Comparison of ENCODE assay signal across 14 cellular contexts in the genomic region with DNA sequence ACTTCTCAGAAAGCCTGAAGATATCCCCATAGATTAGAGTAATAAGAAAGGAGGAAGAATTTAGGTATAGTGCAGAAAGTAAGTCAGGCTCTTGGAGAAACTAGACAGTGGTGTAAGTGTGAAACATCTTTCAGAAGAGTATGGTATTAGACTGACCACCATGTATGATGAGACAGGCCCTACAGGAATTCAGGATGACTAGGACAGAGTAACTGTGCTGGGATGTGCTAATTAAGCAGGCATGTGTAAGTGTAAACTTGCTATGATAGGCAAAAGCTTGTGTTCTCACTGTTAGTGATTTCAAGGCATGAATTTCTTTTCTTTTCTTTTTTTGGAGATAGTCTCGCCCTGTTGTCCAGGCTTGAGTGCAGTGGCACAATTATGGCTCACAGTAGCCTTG.
DNase-seq lines count a peak whose midpoint lies in the region; ATAC-seq and TF ChIP-seq lines count a peak whose summit lies in the region.
"Had no signal": no experiment of that assay in that cellular context is flagged by ENCODE, and none has a peak within 500 bp of the region (broad histone marks: within the 10 kb centered on the region; RNA-seq: fewer than 3 reads in every experiment).

No MANE protein-coding gene starts in this region.

- no peaks in the 10 kb centered on the region for H3K9me3 Mint-ChIP-seq in CD14-positive monocyte
- H3K9me3 Mint-ChIP-seq: WTC11 had no signal

- H3K4me3 ChIP-seq in GM23248 (peak overlapping the region; percentile 20; the same call in 1 of the 2 replicates), SK-N-MC (no peak overlapping the region), fibroblast of villous mesenchyme (ENCODE audit: low read depth, low read length) (no peak overlapping the region), psoas muscle (no peak overlapping the region)
- H3K4me3 ChIP-seq: esophagus muscularis mucosa, prostate gland had no signal

- H3K4me1 Mint-ChIP-seq in CD14-positive monocyte: peaks cover 3% of the 10 kb centered on the region

- H3K36me3 ChIP-seq in GM23248 (ENCODE audit: low read depth) (peaks cover 22% of the 10 kb centered on the region), SK-N-MC (ENCODE audit: insufficient read depth, low read length) (peaks cover 12% of the 10 kb centered on the region), psoas muscle (ENCODE audit: insufficient read depth in 1 of 2, low read depth in 1 of 2) (peaks cover 0 to 16% of the 10 kb centered on the region in 2 donors)
- H3K36me3 ChIP-seq: prostate gland had no signal

- H3K4me1 ChIP-seq in GM23248 (ENCODE audit: insufficient read depth): peaks cover 37% of the 10 kb centered on the region
- H3K4me1 ChIP-seq in psoas muscle: peaks cover 39% of the 10 kb centered on the region
- H3K4me1 ChIP-seq: prostate gland had no signal

- TF ChIP-seq CTCF in fibroblast of villous mesenchyme (IDR thresholded peaks at IDR 0.05; ENCODE audit: insufficient read depth, low read depth, low read length) (no peak), psoas muscle (IDR thresholded peaks at IDR 0.05) (no peak), CD14-positive monocyte (IDR thresholded peaks at IDR 0.05) (no peak)

- peak; percentile 87 for DNase-seq in GM23248
- DNase-seq in SK-N-MC (ENCODE audit: low read depth, low spot score): no peak
- DNase-seq in fibroblast of villous mesenchyme (ENCODE audit: low read depth): peak; percentile 64
- DNase-seq in psoas muscle: no peak
- DNase-seq in CD14-positive monocyte (ENCODE audit: low spot score): no peak
- no peak for DNase-seq in NCI-H446 (lab: John Stamatoyannopoulos, UW)
- DNase-seq: activated T-cell treated with anti-CD3 and anti-CD28 coated beads, Interleukin-2, amount 50 U/mL, for 48 hours; DMS153; NCI-H446 treated with DMSO at 0.1 percent for 48 hours; stimulated activated CD4-positive, alpha-beta T cell treated with anti-CD3 and anti-CD28 coated beads, Interleukin-4, amount 100 ng/mL, for 24 hours had no signal

- H3K9me3 ChIP-seq in GM23248 (ENCODE audit: low read depth): no peaks in the 10 kb centered on the region
- H3K9me3 ChIP-seq in SK-N-MC (ENCODE audit: low read depth, low read length): no peaks in the 10 kb centered on the region
- H3K9me3 ChIP-seq in psoas muscle: no peaks in the 10 kb centered on the region
- H3K9me3 ChIP-seq: esophagus muscularis mucosa, prostate gland had no signal

- peaks cover 30% of the 10 kb centered on the region for H3F3A ChIP-seq in GM23248 (ENCODE audit: insufficient read depth)

- no peak overlapping the region for H3K27ac Mint-ChIP-seq in CD14-positive monocyte

- no peak overlapping the region for H3K4me3 Mint-ChIP-seq in CD14-positive monocyte
- H3K4me3 Mint-ChIP-seq: WTC11 had no signal

- H3K9ac ChIP-seq in GM23248 (peak overlapping the region; percentile 59), SK-N-MC (ENCODE audit: insufficient read length) (no peak overlapping the region)

- H3K27me3 ChIP-seq in GM23248 (replicated peaks; ENCODE audit: insufficient read depth) (no peaks in the 10 kb centered on the region), psoas muscle (ENCODE audit: insufficient read depth in 3 of 3, low read length in 2 of 3) (no peaks in the 10 kb centered on the region)
- H3K27me3 ChIP-seq: esophagus muscularis mucosa had no signal

- in situ Hi-C loops in GM23248 (cut with MboI): no loop called here

- peak overlapping the region; percentile 89 for H3K27ac ChIP-seq in GM23248
- peak overlapping the region; percentile 46; the same call in 1 of the 2 replicates for H3K27ac ChIP-seq in SK-N-MC
- peak overlapping the region; percentile 31 for H3K27ac ChIP-seq in psoas muscle
- H3K27ac ChIP-seq: esophagus muscularis mucosa, prostate gland had no signal

- intact Hi-C loops in psoas muscle (cut with DNase I): no loop called here
- intact Hi-C loops in CD14-positive monocyte (cut with micrococcal nuclease): no loop called here

- H3K9me2 ChIP-seq in GM23248 (ENCODE audit: insufficient read depth): no peaks in the 10 kb centered on the region

- ATAC-seq in psoas muscle: peak; percentile 57 to 78 (median 69)
- no peak for ATAC-seq in HG03460 (IDR thresholded peaks at IDR 0.05; ENCODE audit: unreplicated experiment)
- ATAC-seq: WTC11 had no signal

- H3K27me3 Mint-ChIP-seq in CD14-positive monocyte (ENCODE audit: low read depth in 3 of 3): no peaks in the 10 kb centered on the region

- H2AFZ ChIP-seq in GM23248: no peak overlapping the region

- H3K36me3 Mint-ChIP-seq in CD14-positive monocyte: peaks cover 52 to 70% of the 10 kb centered on the region in 2 donors

- peaks cover 74% of the 10 kb centered on the region for H3K79me2 ChIP-seq in GM23248 (ENCODE audit: insufficient read depth)

- peak overlapping the region; percentile 45 for H3K4me2 ChIP-seq in GM23248 (ENCODE audit: unreplicated experiment)

- H4K20me1 ChIP-seq in GM23248 (ENCODE audit: insufficient read depth): no peaks in the 10 kb centered on the region; the same call in 1 of the 2 replicates

- WGBS in GM23248 (ENCODE audit: low coverage in 1 of 2, low lambda C conversion rate in 2 of 2, missing lambda C conversion rate in 2 of 2), 2 experiments: 50 to 65% methylated on average over 1 of the region's 1 CpG
- WGBS in psoas muscle, 3 donors: 47 to 91% (median 50%) methylated on average over 1 of the region's 1 CpG

Comparison
In these comparisons a context has a peak if more than half of its experiments do, and no peak if none do; other contexts are left out.
1. DNase-seq: peak in GM23248 (single experiment) and fibroblast of villous mesenchyme (single experiment); none in SK-N-MC (single experiment), psoas muscle (0 of 2), CD14-positive monocyte (single experiment) and NCI-H446 (0 of 2).
2. H3K27ac ChIP-seq: peak in every context shown above with its lines; median percentile 89 in GM23248; 46 in SK-N-MC; 31 in psoas muscle.